Comparison of ENCODE assay signal across 9 cellular contexts in genomic region chr1:234893725-234894630, GRCh38.
DNase-seq lines count a peak whose midpoint lies in the region; ATAC-seq and TF ChIP-seq lines count a peak whose summit lies in the region.
"Had no signal": no experiment of that assay in that cellular context is flagged by ENCODE, and none has a peak within 500 bp of the region (broad histone marks: within the 10 kb centered on the region; RNA-seq: fewer than 3 reads in every experiment).

No MANE protein-coding gene starts in this region.

- peak overlapping the region; percentile 38 for H3K9ac ChIP-seq in BLaER1

- ATAC-seq in HG03442 (IDR thresholded peaks at IDR 0.05; ENCODE audit: unreplicated experiment) = peak; percentile 65

- whole genome bisulfite sequencing in stomach, 5 donors = 48 to 69% (median 56%) methylated on average over 11 of the region's 11 CpGs

- intact Hi-C loops in stomach (cut with DNase I; ENCODE audit: low total_unique reads) = no loop called here

- H3K4me3 ChIP-seq in BLaER1 (no peak overlapping the region), stomach (no peak overlapping the region)

- H3K4me1 ChIP-seq in BLaER1 (peaks cover 81% of the 10 kb centered on the region), stomach (peaks cover 8 to 37% (median 18%) of the 10 kb centered on the region in 4 donors)

- no peaks in the 10 kb centered on the region for H3K36me3 ChIP-seq in BLaER1
- no peaks in the 10 kb centered on the region for H3K36me3 ChIP-seq in stomach

- peak overlapping the region; percentile 61 for H3K27ac ChIP-seq in BLaER1
- H3K27ac ChIP-seq in stomach = peak overlapping the region; percentile 60 to 68 (median 63)

- DNase-seq in UCSD-AML1 (lab: John Stamatoyannopoulos, UW; ENCODE audit: unreplicated experiment) (peak; percentile 37), iris pigment epithelial cell (ENCODE audit: low read depth) (peak; percentile 86), stomach (peak; percentile 61), midbrain (lab: John Stamatoyannopoulos, UW) (no peak), NCI-H1694 treated with DMSO at 0.1 percent for 48 hours (lab: John Stamatoyannopoulos, UW) (no peak), 8988T (no peak)
- DNase-seq: activated naive CD8-positive, alpha-beta T cell treated with anti-CD3 and anti-CD28 coated beads, Interleukin-2, amount 10 ng/mL, durations not matched to agents 7 days and 5 days had no signal

- TF ChIP-seq EP300 in stomach (IDR thresholded peaks at IDR 0.05) = no peak

- H3K27me3 ChIP-seq in BLaER1 (no peaks in the 10 kb centered on the region), stomach (no peaks in the 10 kb centered on the region)

- no peaks in the 10 kb centered on the region for H3K9me3 ChIP-seq in BLaER1
- no peaks in the 10 kb centered on the region for H3K9me3 ChIP-seq in stomach

- peak overlapping the region; percentile 66 for H3K4me2 ChIP-seq in BLaER1

- no peak for TF ChIP-seq POLR2A in stomach (IDR thresholded peaks at IDR 0.05)

- H4K20me1 ChIP-seq in BLaER1 = no peaks in the 10 kb centered on the region

- no peak for TF ChIP-seq CTCF in stomach (IDR thresholded peaks at IDR 0.05)

Comparison
In these comparisons a context has a peak if more than half of its experiments do, and no peak if none do; other contexts are left out.
1. DNase-seq: peak in UCSD-AML1 (single experiment), iris pigment epithelial cell (single experiment) and stomach (single experiment); none in midbrain (single experiment), NCI-H1694 treated with DMSO at 0.1 percent for 48 hours (single experiment) and 8988T (single experiment).